In the genomic region with DNA sequence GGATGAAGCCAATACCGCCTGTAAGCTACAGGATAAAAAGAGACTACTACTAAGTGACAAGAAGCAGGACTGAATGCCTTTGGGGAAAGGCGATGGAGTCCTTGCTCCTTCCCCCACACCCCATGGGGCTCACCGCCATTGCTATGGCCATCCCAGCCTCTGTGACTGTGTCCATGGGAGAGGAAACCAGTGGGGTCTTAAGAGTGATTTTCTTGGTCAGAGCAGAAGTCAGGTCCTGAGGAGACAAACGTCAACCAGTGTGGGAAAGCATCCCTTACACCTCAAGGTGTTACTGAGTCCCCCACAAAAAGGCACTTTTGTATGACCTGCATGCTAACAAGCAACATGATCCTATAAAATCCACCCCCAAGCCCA, we compare ENCODE assay signal across 1 cellular context.
A peak's percentile ranks its signal among the peaks of the same experiment; 100 is the strongest.
TF ChIP-seq lines count a peak whose summit lies in the region.

No MANE protein-coding gene starts in this region.

TF ChIP-seq in HepG2, 621 proteins besides CTCF, POLR2A, EP300 and RAD21:
- TF ChIP-seq TAF15 (IDR thresholded peaks at IDR 0.05; ENCODE audit: low read depth, low read length, poor library complexity, severe bottlenecking), result no peak
- 0 out of 2 replicates have a peak, but pooled peaks have one; percentile 5 for TF ChIP-seq ZNF136 (CRISPR knock-in tag; IDR thresholded peaks at IDR 0.05; ENCODE audit: low read depth)
- TF ChIP-seq TARDBP (CRISPR knock-in tag; IDR thresholded peaks at IDR 0.05), result peak; percentile 22; the same call in 1 of the 2 replicates
- TF ChIP-seq NCOA1 (CRISPR knock-in tag; IDR thresholded peaks at IDR 0.05), result 0 out of 2 replicates have a peak, but pooled peaks have one; percentile 10
- no peak for TF ChIP-seq RARG (CRISPR knock-in tag; IDR thresholded peaks at IDR 0.05; ENCODE audit: low read depth)
- TF ChIP-seq, protein P1, sequence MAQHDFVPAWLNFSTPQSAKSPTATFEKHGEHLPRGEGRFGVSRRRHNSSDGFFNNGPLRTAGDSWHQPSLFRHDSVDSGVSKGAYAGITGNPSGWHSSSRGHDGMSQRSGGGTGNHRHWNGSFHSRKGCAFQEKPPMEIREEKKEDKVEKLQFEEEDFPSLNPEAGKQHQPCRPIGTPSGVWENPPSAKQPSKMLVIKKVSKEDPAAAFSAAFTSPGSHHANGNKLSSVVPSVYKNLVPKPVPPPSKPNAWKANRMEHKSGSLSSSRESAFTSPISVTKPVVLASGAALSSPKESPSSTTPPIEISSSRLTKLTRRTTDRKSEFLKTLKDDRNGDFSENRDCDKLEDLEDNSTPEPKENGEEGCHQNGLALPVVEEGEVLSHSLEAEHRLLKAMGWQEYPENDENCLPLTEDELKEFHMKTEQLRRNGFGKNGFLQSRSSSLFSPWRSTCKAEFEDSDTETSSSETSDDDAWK (CRISPR knock-in tag; IDR thresholded peaks at IDR 0.05), result no peak
- no peak for TF ChIP-seq HMGA1 (CRISPR knock-in tag; conservative IDR thresholded peaks at IDR 0.05)
- TF ChIP-seq GATAD1 (CRISPR knock-in tag; IDR thresholded peaks at IDR 0.05), result no peak
- 0 out of 2 replicates have a peak, but pooled peaks have one; percentile 43 for TF ChIP-seq SNAPC2 (CRISPR knock-in tag; IDR thresholded peaks at IDR 0.05)
